In genomic region chr19:31096047-31096446, GRCh38 we compare ENCODE assay signal across 18 cellular contexts.
"Had no signal": no experiment of that assay in that cellular context is flagged by ENCODE, and none has a peak within 500 bp of the region (broad histone marks: within the 10 kb centered on the region; RNA-seq: fewer than 3 reads in every experiment).

No MANE protein-coding gene starts in this region.

- H2AFZ ChIP-seq: hepatocyte had no signal

- FAIRE-seq: bronchial epithelial cell had no signal

- H3K36me3 ChIP-seq: colonic mucosa, gastrocnemius medialis, upper lobe of right lung had no signal

- H3K79me2 ChIP-seq: hepatocyte had no signal

- H3K27ac ChIP-seq: colonic mucosa, gastrocnemius medialis, hepatocyte, testis, upper lobe of right lung had no signal

- H3K4me1 ChIP-seq: colonic mucosa, gastrocnemius medialis, testis, upper lobe of right lung had no signal

- ATAC-seq: gastrocnemius medialis; mucosa of descending colon; natural killer cell treated with Interleukin-12 subunit alpha and Interleukin-12 subunit beta and Interleukin-15 and Interleukin-18, amount 100 ng/mL, for 72 hours; stimulated activated naive CD8-positive, alpha-beta T cell treated with anti-CD3 and anti-CD28 coated beads, Interleukin-15, amount 100 ng/mL, for 72 hours; upper lobe of right lung had no signal

- H3K4me3 ChIP-seq: colonic mucosa, hepatocyte, lung, mucosa of descending colon, testis, upper lobe of right lung had no signal

- H3K27me3 ChIP-seq: colonic mucosa, gastrocnemius medialis, hepatocyte, testis, upper lobe of right lung had no signal

- H3K9me3 ChIP-seq: colonic mucosa, gastrocnemius medialis, mucosa of descending colon, testis, upper lobe of right lung had no signal

- H3K4me2 ChIP-seq: hepatocyte had no signal

- DNase-seq: activated CD4-positive, alpha-beta T cell treated with anti-CD3 and anti-CD28 coated beads for 1 hour; activated CD4-positive, alpha-beta T cell treated with anti-CD3 and anti-CD28 coated beads, Interleukin-2, amount 50 U/mL, for 48 hours; activated naive CD8-positive, alpha-beta T cell treated with anti-CD3 and anti-CD28 coated beads, Interleukin-2, amount 10 ng/mL, durations not matched to agents 7 days and 5 days; activated T-cell treated with anti-CD3 and anti-CD28 coated beads, Interleukin-2, amount 50 U/mL, for 48 hours; aorta; colonic mucosa; kidney glomerular epithelial cell; mucosa of descending colon; stimulated activated CD4-positive, alpha-beta T cell treated with anti-CD3 and anti-CD28 coated beads, Interleukin-15, amount 100 ng/mL, for 24 hours; stimulated activated CD4-positive, alpha-beta T cell treated with anti-CD3 and anti-CD28 coated beads, Interleukin-4, amount 100 ng/mL, for 24 hours; stimulated activated naive CD8-positive, alpha-beta T cell treated with anti-CD3 and anti-CD28 coated beads, Interleukin-15, amount 100 ng/mL, for 72 hours; testis; upper lobe of right lung had no signal
